In the genomic region with DNA sequence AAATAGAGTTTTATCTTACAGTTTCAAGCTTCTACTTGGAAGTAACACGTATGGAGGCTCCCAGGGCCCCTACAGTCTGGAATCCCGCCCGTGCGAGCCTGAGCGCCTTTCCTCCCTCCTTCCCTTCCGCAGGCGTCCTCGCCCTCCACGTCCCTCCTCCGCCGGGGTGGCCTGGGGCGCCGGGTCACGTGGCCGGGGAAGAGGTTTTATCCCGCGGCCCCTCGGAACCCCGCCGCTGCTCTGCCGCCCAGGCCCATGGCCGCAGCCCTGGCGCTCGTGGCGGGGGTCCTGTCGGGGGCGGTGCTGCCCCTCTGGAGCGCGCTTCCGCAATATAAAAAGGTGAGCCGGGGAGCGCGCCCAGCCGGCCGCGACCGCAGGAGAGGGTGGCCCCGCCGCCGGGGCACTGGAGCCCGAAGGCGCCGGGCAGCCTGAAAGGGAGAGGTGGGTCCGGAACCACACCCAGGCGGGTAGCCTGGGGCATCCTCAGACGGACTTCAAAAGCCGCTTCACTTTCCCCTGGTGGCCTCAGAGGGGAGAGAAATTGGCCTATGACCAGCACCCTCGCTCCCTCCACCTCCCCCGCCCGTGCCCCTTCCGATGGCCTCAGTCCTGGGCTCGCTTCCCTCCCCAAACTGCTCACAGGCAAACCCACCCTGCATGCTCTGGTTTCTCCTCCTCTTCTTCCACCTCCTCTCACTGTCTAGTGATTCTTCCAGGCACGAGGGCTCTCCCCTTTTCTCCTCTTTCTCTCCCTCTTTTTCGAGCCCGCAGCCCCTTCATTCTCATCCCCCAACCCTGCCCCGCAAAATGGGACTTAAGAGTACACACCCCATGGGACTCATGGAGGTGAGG, we compare ENCODE assay signal across 8 cellular contexts. TPM values are rescaled to one million over a fixed set of nuclear protein-coding genes. Genes with fewer than 3 reads are reported as not detected.
A peak's percentile ranks its signal among the peaks of the same experiment; 100 is the strongest.
DNase-seq lines count a peak whose midpoint lies in the region; ATAC-seq and TF ChIP-seq lines count a peak whose summit lies in the region.

A gene with protein sequence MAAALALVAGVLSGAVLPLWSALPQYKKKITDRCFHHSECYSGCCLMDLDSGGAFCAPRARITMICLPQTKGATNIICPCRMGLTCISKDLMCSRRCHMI (plus strand): TSS at position 235 of the 852 bp plus-strand sequence. CDS start 21 bp downstream, at position 256.

- H3K9me2 ChIP-seq in SU-DHL-6 (replicated peaks; ENCODE audit: insufficient read depth, low read length), result no peaks in the 10 kb centered on the region

- peak; percentile 18 for DNase-seq in activated CD4-positive, alpha-beta T cell treated with anti-CD3 and anti-CD28 coated beads for 36 hours
- DNase-seq in activated CD4-positive, alpha-beta T cell treated with anti-CD3 and anti-CD28 coated beads, Interleukin-2, amount 50 U/mL, for 1 hour, result no peak
- peak; percentile 58 for DNase-seq in germinal center (ENCODE audit: low spot score)
- no peak for DNase-seq in psoas muscle
- DNase-seq in cortex of kidney (lab: John Stamatoyannopoulos, UW), result no peak
- no peak for DNase-seq in dedifferentiated amniotic fluid mesenchymal stem cell (ENCODE audit: extremely low spot score)
- DNase-seq in mucosa of gallbladder (ENCODE audit: low spot score), result no peak

- TF ChIP-seq CTCF in SU-DHL-6 (IDR thresholded peaks at IDR 0.05; ENCODE audit: insufficient read depth, low read length, poor library complexity, severe bottlenecking) (no peak), psoas muscle (IDR thresholded peaks at IDR 0.05) (no peak)

- H3K9ac ChIP-seq in SU-DHL-6 (ENCODE audit: low read length), result peak within 1 kb of the TSS; percentile 8; the same call in 1 of the 2 replicates

- H3K27ac ChIP-seq in SU-DHL-6 (ENCODE audit: low read depth, low read length), result no peak within 1 kb of the TSS
- no peak within 1 kb of the TSS for H3K27ac ChIP-seq in psoas muscle

- H3K27me3 ChIP-seq in SU-DHL-6 (ENCODE audit: low read length) (no peaks in the 10 kb centered on the region), psoas muscle (ENCODE audit: insufficient read depth in 3 of 3, low read length in 2 of 3) (peaks cover 0 to 54% (median 16%) of the 10 kb centered on the region in 3 donors)

- peak within 1 kb of the TSS; percentile 37 for H3K4me2 ChIP-seq in SU-DHL-6 (ENCODE audit: low read depth, low read length, poor library complexity, severe bottlenecking)

- H3K27ac Mint-ChIP-seq in activated CD4-positive, alpha-beta T cell treated with anti-CD3 and anti-CD28 coated beads for 36 hours, result no peak within 1 kb of the TSS

- POLR2A ChIA-PET in activated CD4-positive, alpha-beta T cell treated with anti-CD3 and anti-CD28 coated beads for 36 hours (lab: Charles Lee), result no interaction called here

- H3K4me1 Mint-ChIP-seq in activated CD4-positive, alpha-beta T cell treated with anti-CD3 and anti-CD28 coated beads for 36 hours, result peaks cover 5% of the 10 kb centered on the region

- no peaks in the 10 kb centered on the region for H3F3A ChIP-seq in SU-DHL-6 (ENCODE audit: insufficient read depth)

- H2AFZ ChIP-seq in SU-DHL-6 (ENCODE audit: low read depth, low read length, severe bottlenecking), result peak within 1 kb of the TSS; percentile 45

- no peaks in the 10 kb centered on the region for H4K20me1 ChIP-seq in SU-DHL-6 (ENCODE audit: low read depth, low read length)

- intact Hi-C loops in activated CD4-positive, alpha-beta T cell treated with anti-CD3 and anti-CD28 coated beads for 36 hours (cut with DNase I, micrococcal nuclease), result no loop called here
- intact Hi-C loops in psoas muscle (cut with DNase I), result no loop called here

- CTCF ChIA-PET in activated CD4-positive, alpha-beta T cell treated with anti-CD3 and anti-CD28 coated beads for 36 hours (lab: Charles Lee), result interaction anchor here (1.2 kb wide), 1 partner anchor 10 kb away, joined by 6 read pairs; no protein-coding TSS in a partner anchor

- 2 to 4% (median 4%) methylated on average over 38 to 56 of the region's 56 CpGs for WGBS in psoas muscle, 3 donors

- no peaks in the 10 kb centered on the region for H3K9me3 ChIP-seq in SU-DHL-6 (ENCODE audit: insufficient read depth, low read length)
- H3K9me3 ChIP-seq in psoas muscle, result no peaks in the 10 kb centered on the region

- H3K27me3 Mint-ChIP-seq in activated CD4-positive, alpha-beta T cell treated with anti-CD3 and anti-CD28 coated beads for 36 hours, result peaks cover 23% of the 10 kb centered on the region

- ATAC-seq in activated CD4-positive, alpha-beta T cell treated with anti-CD3 and anti-CD28 coated beads for 36 hours, result peak; percentile 33
- peak in 2 of 4 donors; percentile 22 to 23 for ATAC-seq in psoas muscle

- H3K36me3 ChIP-seq in SU-DHL-6 (ENCODE audit: low read length) (no peaks in the 10 kb centered on the region), psoas muscle (ENCODE audit: insufficient read depth in 1 of 2, low read depth in 1 of 2) (no peaks in the 10 kb centered on the region)

- H3K4me1 ChIP-seq in psoas muscle, result no peaks in the 10 kb centered on the region

- H3K4me3 Mint-ChIP-seq in activated CD4-positive, alpha-beta T cell treated with anti-CD3 and anti-CD28 coated beads for 36 hours, result peak within 1 kb of the TSS; percentile 9

- no peaks in the 10 kb centered on the region for H3K36me3 Mint-ChIP-seq in activated CD4-positive, alpha-beta T cell treated with anti-CD3 and anti-CD28 coated beads for 36 hours (ENCODE audit: low read depth)

- H3K9me3 Mint-ChIP-seq in activated CD4-positive, alpha-beta T cell treated with anti-CD3 and anti-CD28 coated beads for 36 hours (ENCODE audit: low read depth), result no peaks in the 10 kb centered on the region

- H3K4me3 ChIP-seq in SU-DHL-6 (ENCODE audit: insufficient read depth, low read length, poor library complexity, severe bottlenecking) (peak within 1 kb of the TSS; percentile 4), psoas muscle (peak within 1 kb of the TSS; percentile 59)

- H3K79me2 ChIP-seq in SU-DHL-6 (ENCODE audit: insufficient read depth, low read length), result no peaks in the 10 kb centered on the region

RNA-seq across cellular contexts. Expression of the gene that starts here (rescaled TPM):
- not detected for total RNA-seq in activated CD4-positive, alpha-beta T cell treated with anti-CD3 and anti-CD28 coated beads for 36 hours
- total RNA-seq in psoas muscle (not detected), mucosa of gallbladder (not detected)
- polyA plus RNA-seq in psoas muscle, result not detected

Comparison
In these comparisons a context has a peak if more than half of its experiments do, and no peak if none do; other contexts are left out.
1. Peak in DNase-seq and ATAC-seq in activated CD4-positive, alpha-beta T cell treated with anti-CD3 and anti-CD28 coated beads for 36 hours; RNA of the gene not detected or under 1 TPM.